ENCODE assay signal across 1 cellular context in genomic region chr1:1259948-1260614, GRCh38.
TF ChIP-seq lines count a peak whose summit lies in the region.

No MANE protein-coding gene starts in this region.

TF ChIP-seq in GM12878, 131 proteins besides CTCF, POLR2A, EP300 and RAD21:
- TF ChIP-seq KDM1A (IDR thresholded peaks at IDR 0.05; ENCODE audit: borderline replicate concordance) (no peak), SPI1 (IDR thresholded peaks at IDR 0.05; ENCODE audit: borderline replicate concordance, insufficient read depth, low read depth, low read length) (peak; percentile 87), SUZ12 (IDR thresholded peaks at IDR 0.05; ENCODE audit: unreplicated experiment) (no peak), IRF4 (IDR thresholded peaks at IDR 0.05; ENCODE audit: low read depth, low read length) (0 out of 2 replicates have a peak, but pooled peaks have one; percentile 18)
TF ChIP-seq in GM12878: peak in this region for 2.
